Comparison of ENCODE assay signal across 1 cellular context in the genomic region with DNA sequence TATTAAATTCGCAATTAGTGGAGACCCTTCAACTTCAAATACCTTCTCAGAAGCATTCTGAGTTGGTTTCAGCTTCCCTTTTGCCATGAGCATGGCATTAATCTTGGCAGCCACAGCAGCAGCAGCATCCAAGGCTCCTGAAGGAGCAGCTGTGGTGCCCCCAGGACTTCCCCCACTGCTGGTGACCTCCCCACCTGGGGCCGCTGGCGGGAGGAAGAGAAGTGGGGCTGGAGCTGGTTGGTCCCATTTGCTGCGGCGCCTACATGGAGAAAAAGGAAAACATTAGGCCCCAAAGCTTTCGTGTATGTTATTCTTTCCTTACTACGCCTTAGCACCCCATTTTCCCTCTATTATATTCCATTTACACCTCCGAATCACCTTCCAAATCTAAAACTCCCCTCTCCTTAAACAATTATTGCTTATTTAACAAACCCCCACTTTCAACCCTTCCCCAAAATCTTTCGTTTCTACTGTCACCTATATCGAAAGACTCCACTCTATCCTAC.
TF ChIP-seq lines count a peak whose summit lies in the region.

No MANE protein-coding gene starts in this region.

TF ChIP-seq in HepG2, 621 proteins besides CTCF, POLR2A, EP300 and RAD21:
- TF ChIP-seq MTF1 (CRISPR knock-in tag; IDR thresholded peaks at IDR 0.05) (no peak), IKZF4 (CRISPR knock-in tag; IDR thresholded peaks at IDR 0.05; ENCODE audit: borderline replicate concordance, low read depth, not compliant biosample characterization) (peak; percentile 20), CCAR2 (optimal IDR thresholded peaks at IDR 0.05; ENCODE audit: low read depth, low read length) (peak; percentile 34), ZNF784 (CRISPR knock-in tag; IDR thresholded peaks at IDR 0.05; ENCODE audit: borderline replicate concordance) (0 out of 2 replicates have a peak, but pooled peaks have one; percentile 7), KIAA2018 (CRISPR knock-in tag; IDR thresholded peaks at IDR 0.05; ENCODE audit: borderline replicate concordance) (0 out of 2 replicates have a peak, but pooled peaks have one; percentile 2), TBX2 (CRISPR knock-in tag; IDR thresholded peaks at IDR 0.05; ENCODE audit: borderline replicate concordance) (0 out of 2 replicates have a peak, but pooled peaks have one; percentile 3), PATZ1 (CRISPR knock-in tag; IDR thresholded peaks at IDR 0.05) (0 out of 2 replicates have a peak, but pooled peaks have one; percentile 30)
- TF ChIP-seq, protein P1, sequence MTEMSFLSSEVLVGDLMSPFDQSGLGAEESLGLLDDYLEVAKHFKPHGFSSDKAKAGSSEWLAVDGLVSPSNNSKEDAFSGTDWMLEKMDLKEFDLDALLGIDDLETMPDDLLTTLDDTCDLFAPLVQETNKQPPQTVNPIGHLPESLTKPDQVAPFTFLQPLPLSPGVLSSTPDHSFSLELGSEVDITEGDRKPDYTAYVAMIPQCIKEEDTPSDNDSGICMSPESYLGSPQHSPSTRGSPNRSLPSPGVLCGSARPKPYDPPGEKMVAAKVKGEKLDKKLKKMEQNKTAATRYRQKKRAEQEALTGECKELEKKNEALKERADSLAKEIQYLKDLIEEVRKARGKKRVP (CRISPR knock-in tag; IDR thresholded peaks at IDR 0.05), result no peak
- TF ChIP-seq, protein P2, sequence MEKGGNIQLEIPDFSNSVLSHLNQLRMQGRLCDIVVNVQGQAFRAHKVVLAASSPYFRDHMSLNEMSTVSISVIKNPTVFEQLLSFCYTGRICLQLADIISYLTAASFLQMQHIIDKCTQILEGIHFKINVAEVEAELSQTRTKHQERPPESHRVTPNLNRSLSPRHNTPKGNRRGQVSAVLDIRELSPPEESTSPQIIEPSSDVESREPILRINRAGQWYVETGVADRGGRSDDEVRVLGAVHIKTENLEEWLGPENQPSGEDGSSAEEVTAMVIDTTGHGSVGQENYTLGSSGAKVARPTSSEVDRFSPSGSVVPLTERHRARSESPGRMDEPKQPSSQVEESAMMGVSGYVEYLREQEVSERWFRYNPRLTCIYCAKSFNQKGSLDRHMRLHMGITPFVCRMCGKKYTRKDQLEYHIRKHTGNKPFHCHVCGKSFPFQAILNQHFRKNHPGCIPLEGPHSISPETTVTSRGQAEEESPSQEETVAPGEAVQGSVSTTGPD (CRISPR knock-in tag; IDR thresholded peaks at IDR 0.05), result 0 out of 2 replicates have a peak, but pooled peaks have one; percentile 34
